26 cellular contexts compared by ENCODE assay signal in the genomic region with DNA sequence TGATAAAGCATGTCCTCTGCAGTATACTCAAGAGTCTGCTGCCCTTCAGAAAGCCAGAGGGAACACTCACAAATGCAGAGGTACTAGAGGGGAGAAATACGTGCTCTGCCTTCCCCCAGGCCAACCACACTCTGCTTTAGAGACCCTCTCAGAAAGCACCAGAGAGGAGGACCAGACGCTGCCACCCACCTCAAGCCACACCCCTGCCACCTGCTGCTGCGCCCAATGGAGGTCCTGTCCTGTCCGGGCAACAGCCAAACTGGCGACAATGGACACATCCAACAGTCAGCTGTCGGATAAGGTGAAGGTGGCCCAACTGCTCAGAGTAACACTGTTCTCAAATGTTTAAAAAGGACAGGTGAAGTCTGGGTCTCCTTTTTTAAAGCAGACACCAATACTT.
"Had no signal": no experiment of that assay in that cellular context is flagged by ENCODE, and none has a peak within 500 bp of the region (broad histone marks: within the 10 kb centered on the region; RNA-seq: fewer than 3 reads in every experiment).

No MANE protein-coding gene starts in this region.

- H3K4me3 ChIP-seq: breast epithelium, colonic mucosa, left lung, ovary, sigmoid colon, upper lobe of right lung had no signal

- H3K27me3 ChIP-seq: breast epithelium, colonic mucosa, left lung, ovary, sigmoid colon, upper lobe of right lung had no signal

- H3K4me3 Mint-ChIP-seq: activated CD4-positive, alpha-beta memory T cell treated with anti-CD3 and anti-CD28 coated beads for 36 hours; activated CD4-positive, alpha-beta T cell treated with anti-CD3 and anti-CD28 coated beads, Interleukin-2, amount 10 ng/mL, durations not matched to agents 24 days and 14 days; activated naive CD4-positive, alpha-beta T cell treated with anti-CD3 and anti-CD28 coated beads, Interleukin-2, amount 10 ng/mL, durations not matched to agents 7 days and 5 days; activated T-cell treated with anti-CD3 and anti-CD28 coated beads, Interleukin-2, amount 50 U/mL, for 24 hours; natural killer cell treated with Interleukin-12 subunit alpha and Interleukin-12 subunit beta and Interleukin-15 and Interleukin-18, amount 100 ng/mL, for 72 hours; stimulated activated memory B cell treated with anti-CD40 and anti-IgM and Interleukin-4, amounts not matched to agents 10 μg/mL and 1 μg/mL and 100 μg/mL, for 72 hours; stimulated activated naive CD8-positive, alpha-beta T cell treated with anti-CD3 and anti-CD28 coated beads, Interleukin-15, amount 100 ng/mL, for 72 hours had no signal

- ATAC-seq: left lung; natural killer cell treated with Interleukin-12 subunit alpha and Interleukin-12 subunit beta and Interleukin-15 and Interleukin-18, amount 100 ng/mL, for 72 hours; stimulated activated memory B cell treated with anti-CD40 and anti-IgM and Interleukin-4, amounts not matched to agents 10 μg/mL and 1 μg/mL and 100 μg/mL, for 72 hours; stimulated activated naive CD8-positive, alpha-beta T cell treated with anti-CD3 and anti-CD28 coated beads, Interleukin-15, amount 100 ng/mL, for 72 hours; upper lobe of right lung had no signal

- H3K4me1 ChIP-seq: breast epithelium, colonic mucosa, left lung, sigmoid colon, upper lobe of right lung had no signal

- H3K36me3 ChIP-seq: ovary had no signal

- H3K9me3 ChIP-seq: breast epithelium, colonic mucosa, left lung, ovary, sigmoid colon, upper lobe of right lung had no signal

- H3K27ac ChIP-seq: breast epithelium, colonic mucosa, left lung, ovary, sigmoid colon, upper lobe of right lung, VCaP had no signal

- H3K9me3 Mint-ChIP-seq: activated CD4-positive, alpha-beta memory T cell treated with anti-CD3 and anti-CD28 coated beads for 36 hours; activated CD4-positive, alpha-beta T cell treated with anti-CD3 and anti-CD28 coated beads, Interleukin-2, amount 10 ng/mL, durations not matched to agents 24 days and 14 days; activated naive CD4-positive, alpha-beta T cell treated with anti-CD3 and anti-CD28 coated beads, Interleukin-2, amount 10 ng/mL, durations not matched to agents 7 days and 5 days; activated T-cell treated with anti-CD3 and anti-CD28 coated beads, Interleukin-2, amount 50 U/mL, for 24 hours; natural killer cell treated with Interleukin-12 subunit alpha and Interleukin-12 subunit beta and Interleukin-15 and Interleukin-18, amount 100 ng/mL, for 72 hours; stimulated activated memory B cell treated with anti-CD40 and anti-IgM and Interleukin-4, amounts not matched to agents 10 μg/mL and 1 μg/mL and 100 μg/mL, for 72 hours; stimulated activated naive CD8-positive, alpha-beta T cell treated with anti-CD3 and anti-CD28 coated beads, Interleukin-15, amount 100 ng/mL, for 72 hours had no signal

- H3K4me1 Mint-ChIP-seq: activated CD4-positive, alpha-beta T cell treated with anti-CD3 and anti-CD28 coated beads, Interleukin-2, amount 10 ng/mL, durations not matched to agents 24 days and 14 days; activated naive CD4-positive, alpha-beta T cell treated with anti-CD3 and anti-CD28 coated beads, Interleukin-2, amount 10 ng/mL, durations not matched to agents 7 days and 5 days; stimulated activated memory B cell treated with anti-CD40 and anti-IgM and Interleukin-4, amounts not matched to agents 10 μg/mL and 1 μg/mL and 100 μg/mL, for 72 hours had no signal

- DNase-seq: activated CD4-positive, alpha-beta memory T cell treated with anti-CD3 and anti-CD28 coated beads for 36 hours; activated CD4-positive, alpha-beta T cell treated with anti-CD3 and anti-CD28 coated beads, Interleukin-2, amount 10 ng/mL, durations not matched to agents 24 days and 14 days; activated CD4-positive, CD25-positive, alpha-beta regulatory T cell treated with anti-CD3 and anti-CD28 coated beads, Interleukin-2, amount 50 U/mL, for 72 hours; activated CD8-positive, alpha-beta memory T cell treated with anti-CD3 and anti-CD28 coated beads, Interleukin-2, amount 50 U/mL, for 48 hours; activated gamma-delta T cell; activated naive CD4-positive, alpha-beta T cell treated with anti-CD3 and anti-CD28 coated beads, Interleukin-2, amount 10 ng/mL, durations not matched to agents 7 days and 5 days; activated T-cell treated with anti-CD3 and anti-CD28 coated beads, Interleukin-2, amount 50 U/mL, for 24 hours; amygdala; cerebellar nuclear complex; colonic mucosa; effector CD8-positive, alpha-beta T cell; left lung; ovary; retina; sigmoid colon; small intestine; stimulated activated CD4-positive, alpha-beta T cell treated with anti-CD3 and anti-CD28 coated beads, Interleukin-4, amount 100 ng/mL, for 24 hours; stimulated activated naive CD8-positive, alpha-beta T cell treated with anti-CD3 and anti-CD28 coated beads, Interleukin-15, amount 100 ng/mL, for 72 hours; substantia nigra; T-helper 1 cell; upper lobe of right lung had no signal

- H3K27me3 Mint-ChIP-seq: activated CD4-positive, alpha-beta memory T cell treated with anti-CD3 and anti-CD28 coated beads for 36 hours; activated CD4-positive, alpha-beta T cell treated with anti-CD3 and anti-CD28 coated beads, Interleukin-2, amount 10 ng/mL, durations not matched to agents 24 days and 14 days; activated naive CD4-positive, alpha-beta T cell treated with anti-CD3 and anti-CD28 coated beads, Interleukin-2, amount 10 ng/mL, durations not matched to agents 7 days and 5 days; activated T-cell treated with anti-CD3 and anti-CD28 coated beads, Interleukin-2, amount 50 U/mL, for 24 hours; natural killer cell treated with Interleukin-12 subunit alpha and Interleukin-12 subunit beta and Interleukin-15 and Interleukin-18, amount 100 ng/mL, for 72 hours; progenitor cell of endocrine pancreas; stimulated activated memory B cell treated with anti-CD40 and anti-IgM and Interleukin-4, amounts not matched to agents 10 μg/mL and 1 μg/mL and 100 μg/mL, for 72 hours; stimulated activated naive CD8-positive, alpha-beta T cell treated with anti-CD3 and anti-CD28 coated beads, Interleukin-15, amount 100 ng/mL, for 72 hours had no signal

- H3K27ac Mint-ChIP-seq: activated CD4-positive, alpha-beta memory T cell treated with anti-CD3 and anti-CD28 coated beads for 36 hours; activated CD4-positive, alpha-beta T cell treated with anti-CD3 and anti-CD28 coated beads, Interleukin-2, amount 10 ng/mL, durations not matched to agents 24 days and 14 days; activated T-cell treated with anti-CD3 and anti-CD28 coated beads, Interleukin-2, amount 50 U/mL, for 24 hours; natural killer cell treated with Interleukin-12 subunit alpha and Interleukin-12 subunit beta and Interleukin-15 and Interleukin-18, amount 100 ng/mL, for 72 hours; progenitor cell of endocrine pancreas; stimulated activated memory B cell treated with anti-CD40 and anti-IgM and Interleukin-4, amounts not matched to agents 10 μg/mL and 1 μg/mL and 100 μg/mL, for 72 hours had no signal
